ENCODE assay signal across 8 cellular contexts in genomic region chr5:58582004-58582403, GRCh38. TPM values are rescaled to one million over a fixed set of nuclear protein-coding genes. Genes with fewer than 3 reads are reported as not detected.
DNase-seq lines count a peak whose midpoint lies in the region; ATAC-seq and TF ChIP-seq lines count a peak whose summit lies in the region.

No MANE protein-coding gene starts in this region.

- H3K27ac ChIP-seq in HEK293 (ENCODE audit: extremely low read depth, low read depth, low read length): no peak overlapping the region
- no peak overlapping the region for H3K27ac ChIP-seq in duodenal mucosa (ENCODE audit: low read depth, low read length)

- CTCF ChIA-PET in HEK293 (lab: Yijun Ruan, JAX): interaction anchor here (0.7 to 1.7 kb wide), 3 partner anchors 12 to 181 kb away, joined by 3 read pairs; no protein-coding TSS in a partner anchor

- peaks cover 20 to 56% (median 34%) of the 10 kb centered on the region in 5 donors for H3K27me3 Mint-ChIP-seq in naive thymus-derived CD8-positive, alpha-beta T cell

- peak overlapping the region in 8 of 10 donors; percentile 48 to 89 (median 76) for H3K4me3 Mint-ChIP-seq in naive thymus-derived CD8-positive, alpha-beta T cell

- peaks cover 2 to 28% of the 10 kb centered on the region in 2 donors for H3K27me3 ChIP-seq in duodenal mucosa (ENCODE audit: control insufficient read depth in 1 of 2, insufficient read depth in 2 of 2, low read length in 2 of 2)

- POLR2A ChIA-PET in HEK293 (lab: Yijun Ruan, JAX): no interaction called here
- POLR2A ChIA-PET in naive thymus-derived CD8-positive, alpha-beta T cell (lab: Charles Lee): no interaction called here

- peak overlapping the region in 1 of 2 donors; percentile 44 for H3K9ac ChIP-seq in duodenal mucosa (ENCODE audit: low read depth in 1 of 2, low read length in 2 of 2)

- H3K4me1 ChIP-seq in HEK293 (ENCODE audit: control insufficient read depth, insufficient read depth, low read length) (no peaks in the 10 kb centered on the region), duodenal mucosa (ENCODE audit: control insufficient read depth in 1 of 2, insufficient read depth in 2 of 2, low read length in 2 of 2) (peaks cover 11 to 19% of the 10 kb centered on the region in 2 donors)

- H3K4me3 ChIP-seq in HEK293 (ENCODE audit: low read depth, low read length) (peak overlapping the region; percentile 47), duodenal mucosa (ENCODE audit: low read depth in 1 of 2, low read length in 2 of 2) (peak overlapping the region; percentile 75 to 78)

- peaks cover 9 to 23% (median 21%) of the 10 kb centered on the region in 4 donors for H3K4me1 Mint-ChIP-seq in naive thymus-derived CD8-positive, alpha-beta T cell

- H3K9me3 ChIP-seq in HEK293 (ENCODE audit: control insufficient read depth, insufficient read depth, low read depth, low read length) (no peaks in the 10 kb centered on the region), duodenal mucosa (ENCODE audit: control insufficient read depth in 1 of 2, low read length in 2 of 2) (no peaks in the 10 kb centered on the region)

- peaks cover 0 to 5% (median 0%) of the 10 kb centered on the region in 3 donors for H3K36me3 Mint-ChIP-seq in naive thymus-derived CD8-positive, alpha-beta T cell

- DNase-seq in NCI-H82 (lab: John Stamatoyannopoulos, UW) (peak; percentile 80), NCI-H2029 treated with DMSO at 0.1 percent for 48 hours (lab: John Stamatoyannopoulos, UW) (no peak), hepatic stellate cell (ENCODE audit: low spot score) (no peak), ureter (ENCODE audit: low spot score) (no peak)
- no peak for DNase-seq in naive thymus-derived CD8-positive, alpha-beta T cell

- H3K9me3 Mint-ChIP-seq in naive thymus-derived CD8-positive, alpha-beta T cell: peaks cover 0 to 11% (median 3%) of the 10 kb centered on the region in 9 donors

- TF ChIP-seq CTCF in HEK293 (tag by site-specific recombination; IDR thresholded peaks at IDR 0.05): no peak

- no peak for ATAC-seq in naive thymus-derived CD8-positive, alpha-beta T cell
- no peak for ATAC-seq in GM21423 (IDR thresholded peaks at IDR 0.05; ENCODE audit: unreplicated experiment)

- no peak overlapping the region for H3K27ac Mint-ChIP-seq in naive thymus-derived CD8-positive, alpha-beta T cell

- no peaks in the 10 kb centered on the region for H3K36me3 ChIP-seq in HEK293 (ENCODE audit: control insufficient read depth in 2 of 2, insufficient read depth in 1 of 2, low read length in 2 of 2)
- H3K36me3 ChIP-seq in duodenal mucosa (ENCODE audit: control insufficient read depth in 1 of 2, insufficient read depth in 2 of 2, low read length in 2 of 2): no peaks in the 10 kb centered on the region

TF ChIP-seq in HEK293, 187 proteins besides CTCF, POLR2A, EP300 and RAD21 (continues in another document):
- TF ChIP-seq REPIN1 (tag by site-specific recombination; IDR thresholded peaks at IDR 0.05; ENCODE audit: low read depth): no peak
- no peak for TF ChIP-seq ZNF629 (tag by site-specific recombination; IDR thresholded peaks at IDR 0.05)
- TF ChIP-seq KLF16 (tag by site-specific recombination; IDR thresholded peaks at IDR 0.05): no peak
- TF ChIP-seq ELK4 (IDR thresholded peaks at IDR 0.05; ENCODE audit: borderline replicate concordance, low read depth, low read length): no peak
- TF ChIP-seq ZNF2 (tag by site-specific recombination; IDR thresholded peaks at IDR 0.05): no peak
- no peak for TF ChIP-seq BCL11A (tag by site-specific recombination; IDR thresholded peaks at IDR 0.05; ENCODE audit: low read depth)
- no peak for TF ChIP-seq ZNF670 (tag by site-specific recombination; IDR thresholded peaks at IDR 0.05; ENCODE audit: low read depth)
- no peak for TF ChIP-seq ZBTB44 (tag by site-specific recombination; IDR thresholded peaks at IDR 0.05)
- TF ChIP-seq ZNF121 (tag by site-specific recombination; IDR thresholded peaks at IDR 0.05): no peak
- TF ChIP-seq ZNF747 (tag by site-specific recombination; IDR thresholded peaks at IDR 0.05): no peak
- no peak for TF ChIP-seq ZNF549 (tag by site-specific recombination; IDR thresholded peaks at IDR 0.05)
- no peak for TF ChIP-seq ZFP41 (tag by site-specific recombination; IDR thresholded peaks at IDR 0.05; ENCODE audit: borderline replicate concordance)
- TF ChIP-seq ZNF26 (tag by site-specific recombination; IDR thresholded peaks at IDR 0.05): no peak
- TF ChIP-seq ZNF335 (tag by site-specific recombination; conservative IDR thresholded peaks at IDR 0.05): peak; percentile 96
- peak; percentile 63; the same call in 1 of the 2 replicates for TF ChIP-seq ZSCAN4 (tag by site-specific recombination; IDR thresholded peaks at IDR 0.05)
- no peak for TF ChIP-seq SCRT2 (tag by site-specific recombination; IDR thresholded peaks at IDR 0.05)
- no peak for TF ChIP-seq KLF10 (tag by site-specific recombination; IDR thresholded peaks at IDR 0.05)
- TF ChIP-seq GLIS2 (tag by site-specific recombination; IDR thresholded peaks at IDR 0.05): peak; percentile 54; the same call in 1 of the 2 replicates
- no peak for TF ChIP-seq ZNF112 (tag by site-specific recombination; IDR thresholded peaks at IDR 0.05)
- no peak for TF ChIP-seq HOXA7 (CRISPR knock-in tag; IDR thresholded peaks at IDR 0.05; ENCODE audit: borderline replicate concordance)
- TF ChIP-seq ZFP3 (tag by site-specific recombination; IDR thresholded peaks at IDR 0.05; ENCODE audit: low read depth): no peak
- TF ChIP-seq ZNF416 (tag by site-specific recombination; IDR thresholded peaks at IDR 0.05): no peak
- TF ChIP-seq ZBTB8A (tag by site-specific recombination; IDR thresholded peaks at IDR 0.05): peak; percentile 42
- TF ChIP-seq RBAK (tag by site-specific recombination; IDR thresholded peaks at IDR 0.05): no peak
- TF ChIP-seq ZNF138 (tag by site-specific recombination; IDR thresholded peaks at IDR 0.05; ENCODE audit: borderline replicate concordance): no peak
- no peak for TF ChIP-seq HOXD13 (CRISPR knock-in tag; IDR thresholded peaks at IDR 0.05; ENCODE audit: borderline replicate concordance)

RNA-seq across cellular contexts. Expression of gene RAB3C, which starts 0.9 kb away (rescaled TPM):
- not detected for total RNA-seq in naive thymus-derived CD8-positive, alpha-beta T cell
- not detected for polyA plus RNA-seq in naive thymus-derived CD8-positive, alpha-beta T cell
- total RNA-seq in ureter: 5.8 TPM
